18 cellular contexts compared by ENCODE assay signal in genomic region chr9:35759795-35760194, GRCh38. TPM values are rescaled to one million over a fixed set of nuclear protein-coding genes. Genes with fewer than 3 reads are reported as not detected.
"Had no signal": no experiment of that assay in that cellular context is flagged by ENCODE, and none has a peak within 500 bp of the region (broad histone marks: within the 10 kb centered on the region; RNA-seq: fewer than 3 reads in every experiment).

No MANE protein-coding gene starts in this region.

- DNase-seq: activated CD4-positive, alpha-beta T cell treated with anti-CD3 and anti-CD28 coated beads, Interleukin-2, amount 50 U/mL, for 4 hours; activated CD4-positive, CD25-positive, alpha-beta regulatory T cell treated with anti-CD3 and anti-CD28 coated beads, Interleukin-2, amount 50 U/mL, for 72 hours; activated gamma-delta T cell; activated T-cell treated with anti-CD3 and anti-CD28 coated beads, Interleukin-2, amount 50 U/mL, for 1 hour; effector CD4-positive, alpha-beta T cell; gastrocnemius medialis; heart right ventricle; naive thymus-derived CD8-positive, alpha-beta T cell; occipital lobe; stimulated activated CD4-positive, alpha-beta T cell treated with anti-CD3 and anti-CD28 coated beads, Interleukin-12 subunit alpha, Interleukin-12 subunit beta, amount 100 ng/mL, for 4 hours; stimulated activated naive CD8-positive, alpha-beta T cell treated with anti-CD3 and anti-CD28 coated beads, Interleukin-15, Interleukin-2, amounts not matched to agents 100 U/mL and 50 U/mL, for 24 hours had no signal

- H3K27me3 Mint-ChIP-seq: activated naive CD8-positive, alpha-beta T cell; naive thymus-derived CD8-positive, alpha-beta T cell had no signal

- H3K9me3 ChIP-seq: gastrocnemius medialis, heart right ventricle, thoracic aorta had no signal

- ATAC-seq: gastrocnemius medialis; heart right ventricle; naive thymus-derived CD8-positive, alpha-beta T cell; stimulated activated naive CD8-positive, alpha-beta T cell treated with anti-CD3 and anti-CD28 coated beads, Interleukin-15, Interleukin-2, amounts not matched to agents 100 U/mL and 50 U/mL, for 24 hours had no signal

- H3K9me3 Mint-ChIP-seq: naive thymus-derived CD8-positive, alpha-beta T cell; T-helper 2 cell treated with Interferon-gamma antibody and Interleukin-4, amounts not matched to agents 5 μg/mL and 100 μg/mL, for 36 hours had no signal

- H3K36me3 Mint-ChIP-seq: activated naive CD8-positive, alpha-beta T cell had no signal

- H3K27ac Mint-ChIP-seq: activated naive CD8-positive, alpha-beta T cell; T-helper 2 cell treated with Interferon-gamma antibody and Interleukin-4, amounts not matched to agents 5 μg/mL and 100 μg/mL, for 36 hours had no signal

- FAIRE-seq: bronchial epithelial cell, islet of Langerhans had no signal

- H3K4me3 Mint-ChIP-seq: activated naive CD8-positive, alpha-beta T cell; T-helper 2 cell treated with Interferon-gamma antibody and Interleukin-4, amounts not matched to agents 5 μg/mL and 100 μg/mL, for 36 hours had no signal

RNA-seq across cellular contexts. Expression of gene MSMP, which starts 5.7 kb away (rescaled TPM):
- total RNA-seq: bronchial epithelial cell, fibroblast of lung, gastrocnemius medialis, occipital lobe, thoracic aorta, ureter had no signal
